Comparison of ENCODE assay signal across 8 cellular contexts in genomic region chr4:148442830-148443549, GRCh38. TPM values are rescaled to one million over a fixed set of nuclear protein-coding genes. Genes with fewer than 3 reads are reported as not detected.
DNase-seq lines count a peak whose midpoint lies in the region; ATAC-seq, FAIRE-seq and TF ChIP-seq lines count a peak whose summit lies in the region.

No MANE protein-coding gene starts in this region.

- H3K9me3 ChIP-seq in PC-9 (ENCODE audit: insufficient read depth, low read depth) (no peaks in the 10 kb centered on the region), endocrine pancreas (ENCODE audit: control insufficient read depth, low read length) (no peaks in the 10 kb centered on the region), mucosa of rectum (ENCODE audit: control insufficient read depth in 2 of 2, low read length in 2 of 2) (no peaks in the 10 kb centered on the region)

- CTCF ChIA-PET in PC-9 (lab: Charles Lee), result interaction anchor here (0.6 kb wide), 1 partner anchor 588 kb away, joined by 3 read pairs; no protein-coding TSS in a partner anchor

- no peaks in the 10 kb centered on the region for H3K9me2 ChIP-seq in PC-9 (ENCODE audit: insufficient read depth)

- BruUV-seq in PC-9 (replicated peaks; lab: Mats Ljungman, UMichigan), result TSS peak; percentile 98

- H4K20me1 ChIP-seq in PC-9 (ENCODE audit: insufficient read depth), result no peaks in the 10 kb centered on the region

- DNase-seq in ELR (ENCODE audit: low read depth) (peak; percentile 37), H54 (ENCODE audit: insufficient read length, low spot score) (peak; percentile 13), PC-9 (no peak), RCC 7860 (ENCODE audit: low spot score) (no peak), NCI-H1436 treated with DMSO at 0.1 percent for 48 hours (lab: John Stamatoyannopoulos, UW) (no peak)

- peaks cover 13% of the 10 kb centered on the region; the same call in 1 of the 2 replicates for H3K4me1 ChIP-seq in PC-9 (replicated peaks; ENCODE audit: insufficient read depth)
- peaks cover 28% of the 10 kb centered on the region for H3K4me1 ChIP-seq in endocrine pancreas (ENCODE audit: control insufficient read depth, insufficient read depth, low read length)
- peaks cover 10% of the 10 kb centered on the region in 2 donors for H3K4me1 ChIP-seq in mucosa of rectum (ENCODE audit: control insufficient read depth in 2 of 2, insufficient read depth in 2 of 2, low read length in 2 of 2)

- H3K4me3 ChIP-seq in PC-9 (peak overlapping the region; percentile 74), endocrine pancreas (ENCODE audit: control insufficient read depth, insufficient read depth, low read length) (peak overlapping the region; percentile 88), mucosa of rectum (ENCODE audit: low read length in 2 of 2) (peak overlapping the region; percentile 93 to 97)

- H3K4me2 ChIP-seq in PC-9, result peak overlapping the region; percentile 98

- FAIRE-seq in H54 (lab: Jason Lieb, UNC) (no peak), RCC 7860 (lab: Jason Lieb, UNC) (no peak)

- POLR2A ChIA-PET in PC-9 (lab: Charles Lee; ENCODE audit: unreplicated experiment), result interaction anchor here (0.5 to 0.7 kb wide), 4 partner anchors 12 to 305 kb away, joined by 3 to 5 read pairs (median 4); no protein-coding TSS in a partner anchor

- H3K27me3 ChIP-seq in PC-9 (ENCODE audit: insufficient read depth, low read depth), result peaks cover 20% of the 10 kb centered on the region
- no peaks in the 10 kb centered on the region for H3K27me3 ChIP-seq in endocrine pancreas (ENCODE audit: control insufficient read depth, insufficient read depth, low read length)
- no peaks in the 10 kb centered on the region for H3K27me3 ChIP-seq in mucosa of rectum (ENCODE audit: control insufficient read depth in 2 of 2, insufficient read depth in 2 of 2, low read length in 2 of 2)

- no peaks in the 10 kb centered on the region for H3K36me3 ChIP-seq in PC-9 (ENCODE audit: low read depth)
- no peaks in the 10 kb centered on the region for H3K36me3 ChIP-seq in endocrine pancreas (ENCODE audit: control insufficient read depth, insufficient read depth, low read length)
- no peaks in the 10 kb centered on the region for H3K36me3 ChIP-seq in mucosa of rectum (ENCODE audit: control insufficient read depth in 2 of 2, insufficient read depth in 2 of 2, low read length in 2 of 2)

- H3K27ac ChIP-seq in PC-9, result no peak overlapping the region
- peak overlapping the region; percentile 94 to 95 for H3K27ac ChIP-seq in mucosa of rectum (ENCODE audit: low read depth in 2 of 2, low read length in 2 of 2)

- no peak for TF ChIP-seq CTCF in PC-9 (conservative IDR thresholded peaks at IDR 0.05)

- ATAC-seq in GM21381 (IDR thresholded peaks at IDR 0.05; ENCODE audit: unreplicated experiment), result no peak

- H3K9ac ChIP-seq in endocrine pancreas (ENCODE audit: control insufficient read depth, insufficient read depth, low read length), result peak overlapping the region; percentile 60
- H3K9ac ChIP-seq in mucosa of rectum (ENCODE audit: low read depth in 1 of 2, low read length in 2 of 2), result peak overlapping the region; percentile 94 to 95

- TF ChIP-seq POLR2A in H54 (IDR thresholded peaks at IDR 0.05; ENCODE audit: low read depth, low read length), result no peak

- H2AFZ ChIP-seq in PC-9, result peak overlapping the region; percentile 99

- intact Hi-C loops in PC-9 (cut with micrococcal nuclease; ENCODE audit: unreplicated experiment), result loop anchor here (2.0 to 10.0 kb wide), 3 partner anchors 348 to 819 kb away; no protein-coding TSS in a partner anchor

- H3K79me2 ChIP-seq in PC-9 (ENCODE audit: low read depth), result no peaks in the 10 kb centered on the region

- no peaks in the 10 kb centered on the region for H3F3A ChIP-seq in PC-9 (ENCODE audit: insufficient read depth, low read depth)

RNA-seq across cellular contexts. Expression of gene NR3C2, which starts 0.8 kb away (rescaled TPM):
- 0.93 and 0.96 TPM in 2 replicates for total RNA-seq in PC-9 (2021)

Comparison
In these comparisons a context has a peak if more than half of its experiments do, and no peak if none do; other contexts are left out.
1. DNase-seq: peak in ELR (single experiment) and H54 (single experiment); none in PC-9 (0 of 2), RCC 7860 (single experiment) and NCI-H1436 treated with DMSO at 0.1 percent for 48 hours (single experiment).
2. Peak in every context shown above with its lines, with median percentiles within 50 percentile points of each other: H3K4me3 ChIP-seq.